Comparison of ENCODE assay signal across 8 cellular contexts in the genomic region with DNA sequence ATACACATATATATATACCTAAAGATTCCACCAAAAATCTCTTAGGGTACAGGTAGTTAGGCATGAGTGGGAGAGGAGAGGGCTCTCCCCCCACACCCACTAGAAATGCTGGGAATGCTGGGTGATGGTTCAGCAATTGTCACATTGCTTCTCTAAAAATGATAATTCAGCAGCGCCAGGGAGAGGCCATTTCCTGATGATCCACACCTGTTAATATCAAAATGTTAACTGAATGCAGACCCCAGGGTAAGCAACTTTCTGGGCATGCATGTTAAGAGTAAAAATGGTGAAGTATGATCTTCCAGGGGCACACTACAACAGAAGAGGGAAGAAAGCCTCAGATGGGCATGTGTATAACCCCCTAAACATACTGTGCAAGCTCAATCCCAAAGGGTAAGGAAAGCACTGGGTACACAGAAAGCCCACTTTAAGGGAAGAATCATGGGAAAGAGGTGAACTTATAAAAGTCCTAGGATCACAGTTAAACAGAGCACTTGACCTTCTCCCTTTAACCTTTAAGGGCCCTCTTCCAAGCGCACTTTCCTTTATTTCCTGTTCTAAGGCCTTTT.
"Had no signal": no experiment of that assay in that cellular context is flagged by ENCODE, and none has a peak within 500 bp of the region (broad histone marks: within the 10 kb centered on the region; RNA-seq: fewer than 3 reads in every experiment).

No MANE protein-coding gene starts in this region.

- H3K4me3 ChIP-seq: GM12878 had no signal

- ATAC-seq: GM12878 had no signal

- FAIRE-seq: G401.6, GM12878, GM12891, GM12892, GM18507, GM19239 had no signal

- DNase-seq: GDM1, GF-D8 had no signal
